ENCODE assay signal across 12 cellular contexts in the genomic region with DNA sequence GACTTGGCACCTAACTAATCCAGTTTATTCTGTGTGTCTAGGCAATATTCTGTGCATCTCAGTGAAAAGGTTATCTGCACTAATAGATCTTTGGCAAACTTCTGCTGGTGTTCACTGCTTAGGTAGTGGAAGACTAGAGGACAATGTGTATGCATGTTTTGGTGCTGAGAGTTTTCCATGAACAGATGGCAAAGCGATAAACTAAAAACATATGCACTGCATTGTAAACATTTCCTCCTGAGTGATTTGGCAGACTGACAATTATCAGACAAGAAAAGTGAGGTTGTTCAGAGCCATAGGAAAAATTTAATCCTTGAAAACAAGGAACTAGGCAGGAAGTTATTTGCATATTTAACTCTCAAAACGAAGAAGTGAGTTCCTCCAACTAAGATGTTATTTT.
DNase-seq lines count a peak whose midpoint lies in the region; TF ChIP-seq lines count a peak whose summit lies in the region.
"Had no signal": no experiment of that assay in that cellular context is flagged by ENCODE, and none has a peak within 500 bp of the region (broad histone marks: within the 10 kb centered on the region; RNA-seq: fewer than 3 reads in every experiment).

No MANE protein-coding gene starts in this region.

- TF ChIP-seq CTCF in colonic mucosa (IDR thresholded peaks at IDR 0.05) (no peak), nephron (IDR thresholded peaks at IDR 0.05; ENCODE audit: unreplicated experiment in 3 of 3) (no peak)

- no peaks in the 10 kb centered on the region for H3F3A ChIP-seq in GM23248 (ENCODE audit: insufficient read depth)

- H3K79me2 ChIP-seq in GM23248 (ENCODE audit: insufficient read depth) = no peaks in the 10 kb centered on the region

- no peak overlapping the region for H2AFZ ChIP-seq in GM23248

- H3K27me3 Mint-ChIP-seq in nephron (ENCODE audit: low read depth) = peaks cover 4% of the 10 kb centered on the region

- H3K27ac Mint-ChIP-seq in nephron = peak overlapping the region; percentile 23 to 90 (median 88)
- H3K27ac Mint-ChIP-seq: activated CD4-positive, alpha-beta T cell treated with anti-CD3 and anti-CD28 coated beads for 36 hours; activated T-helper 17 cell treated with anti-CD3 and anti-CD28 coated beads, Interleukin-2, amount 50 U/mL, for 72 hours had no signal

- in situ Hi-C loops in GM23248 (cut with MboI) = loop anchor here (10.0 kb wide), 2 partner anchors 743 to 813 kb away; no protein-coding TSS in a partner anchor

- H3K36me3 Mint-ChIP-seq in nephron (ENCODE audit: low read depth) = no peaks in the 10 kb centered on the region

- no peak overlapping the region for H3K4me2 ChIP-seq in GM23248 (ENCODE audit: unreplicated experiment)

- peaks cover 2% of the 10 kb centered on the region for H3K9me3 Mint-ChIP-seq in nephron
- H3K9me3 Mint-ChIP-seq: activated T-helper 17 cell treated with anti-CD3 and anti-CD28 coated beads, Interleukin-2, amount 50 U/mL, for 72 hours had no signal

- peaks cover 50% of the 10 kb centered on the region for H3K4me1 Mint-ChIP-seq in nephron
- H3K4me1 Mint-ChIP-seq: activated CD4-positive, alpha-beta T cell treated with anti-CD3 and anti-CD28 coated beads for 36 hours; activated T-helper 17 cell treated with anti-CD3 and anti-CD28 coated beads, Interleukin-2, amount 50 U/mL, for 72 hours had no signal

- intact Hi-C loops in colonic mucosa (cut with DNase I) = loop anchor here (2.0 to 10.0 kb wide), 3 partner anchors 17 to 743 kb away; no protein-coding TSS in a partner anchor

- WGBS in GM23248 (ENCODE audit: low coverage in 1 of 2, low lambda C conversion rate in 2 of 2, missing lambda C conversion rate in 2 of 2), 2 experiments = 71 to 81% methylated on average over 2 of the region's 2 CpGs

- no peaks in the 10 kb centered on the region for H3K36me3 ChIP-seq in GM23248 (ENCODE audit: low read depth)
- no peaks in the 10 kb centered on the region for H3K36me3 ChIP-seq in colonic mucosa
- H3K36me3 ChIP-seq: SJCRH30 had no signal

- DNase-seq in GM23248 = peak; percentile 32
- DNase-seq in NCI-H446 (lab: John Stamatoyannopoulos, UW) = peak; percentile 22 to 67
- DNase-seq in colonic mucosa = no peak
- no peak for DNase-seq in 8988T
- no peak for DNase-seq in nucleus accumbens (lab: John Stamatoyannopoulos, UW)
- no peak for DNase-seq in mucosa of gallbladder (ENCODE audit: low spot score)
- DNase-seq: activated CD4-positive, alpha-beta T cell treated with anti-CD3 and anti-CD28 coated beads for 36 hours; cerebellar nuclear complex; NCI-H2029 treated with DMSO at 0.1 percent for 48 hours had no signal

- H3K9me3 ChIP-seq in GM23248 (ENCODE audit: low read depth) = no peaks in the 10 kb centered on the region
- H3K9me3 ChIP-seq in colonic mucosa = no peaks in the 10 kb centered on the region
- H3K9me3 ChIP-seq: SJCRH30 had no signal

- H3K27me3 ChIP-seq in GM23248 (replicated peaks; ENCODE audit: insufficient read depth) (no peaks in the 10 kb centered on the region), colonic mucosa (no peaks in the 10 kb centered on the region)

- H3K4me3 ChIP-seq in GM23248 = no peak overlapping the region
- no peak overlapping the region for H3K4me3 ChIP-seq in colonic mucosa
- H3K4me3 ChIP-seq: SJCRH30 had no signal

- H3K27ac ChIP-seq in GM23248 = no peak overlapping the region
- H3K27ac ChIP-seq in colonic mucosa = peak overlapping the region; percentile 30
- H3K27ac ChIP-seq: SJCRH30 had no signal

- H3K9ac ChIP-seq in GM23248 (no peak overlapping the region), colonic mucosa (ENCODE audit: low read depth in 2 of 2, low read length in 2 of 2) (no peak overlapping the region)

- no peaks in the 10 kb centered on the region for H4K20me1 ChIP-seq in GM23248 (ENCODE audit: insufficient read depth)

- H3K9me2 ChIP-seq in GM23248 (ENCODE audit: insufficient read depth) = no peaks in the 10 kb centered on the region

- H3K4me1 ChIP-seq in GM23248 (ENCODE audit: insufficient read depth) (peaks cover 19% of the 10 kb centered on the region), colonic mucosa (no peaks in the 10 kb centered on the region)

- no peak overlapping the region for H3K4me3 Mint-ChIP-seq in nephron
- H3K4me3 Mint-ChIP-seq: activated CD4-positive, alpha-beta T cell treated with anti-CD3 and anti-CD28 coated beads for 36 hours; activated T-helper 17 cell treated with anti-CD3 and anti-CD28 coated beads, Interleukin-2, amount 50 U/mL, for 72 hours had no signal

Comparison
In these comparisons a context has a peak if more than half of its experiments do, and no peak if none do; other contexts are left out.
1. DNase-seq: peak in GM23248 (single experiment) and NCI-H446 (2 of 2); none in colonic mucosa (single experiment), 8988T (single experiment), nucleus accumbens (0 of 56) and mucosa of gallbladder (single experiment).